ENCODE assay signal across 8 cellular contexts in genomic region chr1:38004284-38005101, GRCh38. TPM values are rescaled to one million over a fixed set of nuclear protein-coding genes. Genes with fewer than 3 reads are reported as not detected.
A peak's percentile ranks its signal among the peaks of the same experiment; 100 is the strongest.
DNase-seq lines count a peak whose midpoint lies in the region; ATAC-seq, FAIRE-seq and TF ChIP-seq lines count a peak whose summit lies in the region.

No MANE protein-coding gene starts in this region.

- ATAC-seq in naive B cell (ENCODE audit: low read depth in 2 of 2) (peak; percentile 47 to 51), GM19035 (IDR thresholded peaks at IDR 0.05; ENCODE audit: unreplicated experiment) (no peak)

- DNase-seq in GM12892 (ENCODE audit: insufficient read length) (no peak), OCI-M1 (lab: John Stamatoyannopoulos, UW) (peak; percentile 61), dermis blood vessel endothelial cell (peak; percentile 39), naive B cell (no peak), cerebellar nuclear complex (lab: John Stamatoyannopoulos, UW) (no peak), HK-2 (ENCODE audit: unreplicated experiment) (no peak), NCI-H524 treated with DMSO at 0.1 percent for 48 hours (lab: John Stamatoyannopoulos, UW) (no peak)

- H3K27me3 Mint-ChIP-seq in naive B cell: peaks cover 0 to 18% (median 12%) of the 10 kb centered on the region in 3 donors

- H3K9me3 Mint-ChIP-seq in naive B cell: no peaks in the 10 kb centered on the region

- no peak for TF ChIP-seq POLR2A in GM12892 (IDR thresholded peaks at IDR 0.05; ENCODE audit: low read depth, low read length)

- peaks cover 13 to 28% (median 20%) of the 10 kb centered on the region in 3 donors for H3K4me1 Mint-ChIP-seq in naive B cell

- H3K27ac Mint-ChIP-seq in naive B cell: peak overlapping the region in 3 of 6 donors; percentile 24 to 86 (median 54)

- peak overlapping the region; percentile 66 to 92 (median 79) for H3K4me3 Mint-ChIP-seq in naive B cell

- FAIRE-seq in GM12892 (lab: Jason Lieb, UNC): peak; percentile 78

- no peaks in the 10 kb centered on the region for H3K36me3 Mint-ChIP-seq in naive B cell

RNA-seq across cellular contexts. Expression of gene FHL3, which starts 0.8 kb away (rescaled TPM):
- 9.3 TPM for polyA plus RNA-seq in GM12892 (2012; ENCODE audit: missing spikeins)
- total RNA-seq in dermis blood vessel endothelial cell: 12.4 and 20.2 TPM in 2 replicates
- 1 to 10 TPM in 5 of 6 donors, under 1 TPM in 1; 0.88 to 5.1 (median 1.8) TPM for polyA plus RNA-seq in naive B cell (ENCODE audit: low read depth in 6 of 6)

RNA-seq across cellular contexts. Expression of gene UTP11, which starts 8.0 kb away (rescaled TPM):
- 44.4 TPM for polyA plus RNA-seq in GM12892 (2012; ENCODE audit: missing spikeins)
- 47.0 and 47.5 TPM in 2 replicates for total RNA-seq in dermis blood vessel endothelial cell
- polyA plus RNA-seq in naive B cell (ENCODE audit: low read depth in 6 of 6): 10 to 100 TPM; 19.2 to 25.3 (median 20.9) TPM

RNA-seq across cellular contexts. Expression of gene SF3A3, which starts 14.7 kb away (rescaled TPM):
- polyA plus RNA-seq in GM12892 (2012; ENCODE audit: missing spikeins): 78.0 TPM
- total RNA-seq in dermis blood vessel endothelial cell: 73.7 and 136 TPM in 2 replicates
- polyA plus RNA-seq in naive B cell (ENCODE audit: low read depth in 6 of 6): 100 to 1,000 TPM in 4 of 6 donors, 10 to 100 TPM in 2; 81.3 to 109 (median 101) TPM

RNA-seq across cellular contexts. Expression of gene POU3F1, which starts 42.1 kb away (rescaled TPM):
- 0.19 TPM for polyA plus RNA-seq in GM12892 (2012; ENCODE audit: missing spikeins)
- total RNA-seq in dermis blood vessel endothelial cell: under 0.01 and 0.05 TPM in 2 replicates
- polyA plus RNA-seq in naive B cell (ENCODE audit: low read depth in 6 of 6): 1 to 10 TPM in 1 of 6 donors, under 1 TPM in 5; 0.18 to 1.1 (median 0.34) TPM

RNA-seq across cellular contexts. Expression of gene INPP5B, which starts 57.6 kb away (rescaled TPM):
- polyA plus RNA-seq in GM12892 (2012; ENCODE audit: missing spikeins): 23.7 TPM
- total RNA-seq in dermis blood vessel endothelial cell: 21.3 and 21.5 TPM in 2 replicates
- polyA plus RNA-seq in naive B cell (ENCODE audit: low read depth in 6 of 6): 10 to 100 TPM; 15.7 to 25.5 (median 22.3) TPM

Comparison
In these comparisons a context has a peak if more than half of its experiments do, and no peak if none do; other contexts are left out.
1. DNase-seq: peak in OCI-M1 (single experiment) and dermis blood vessel endothelial cell (single experiment); none in GM12892 (single experiment), naive B cell (single experiment), cerebellar nuclear complex (0 of 2), HK-2 (single experiment) and NCI-H524 treated with DMSO at 0.1 percent for 48 hours (single experiment).